In the genomic region with DNA sequence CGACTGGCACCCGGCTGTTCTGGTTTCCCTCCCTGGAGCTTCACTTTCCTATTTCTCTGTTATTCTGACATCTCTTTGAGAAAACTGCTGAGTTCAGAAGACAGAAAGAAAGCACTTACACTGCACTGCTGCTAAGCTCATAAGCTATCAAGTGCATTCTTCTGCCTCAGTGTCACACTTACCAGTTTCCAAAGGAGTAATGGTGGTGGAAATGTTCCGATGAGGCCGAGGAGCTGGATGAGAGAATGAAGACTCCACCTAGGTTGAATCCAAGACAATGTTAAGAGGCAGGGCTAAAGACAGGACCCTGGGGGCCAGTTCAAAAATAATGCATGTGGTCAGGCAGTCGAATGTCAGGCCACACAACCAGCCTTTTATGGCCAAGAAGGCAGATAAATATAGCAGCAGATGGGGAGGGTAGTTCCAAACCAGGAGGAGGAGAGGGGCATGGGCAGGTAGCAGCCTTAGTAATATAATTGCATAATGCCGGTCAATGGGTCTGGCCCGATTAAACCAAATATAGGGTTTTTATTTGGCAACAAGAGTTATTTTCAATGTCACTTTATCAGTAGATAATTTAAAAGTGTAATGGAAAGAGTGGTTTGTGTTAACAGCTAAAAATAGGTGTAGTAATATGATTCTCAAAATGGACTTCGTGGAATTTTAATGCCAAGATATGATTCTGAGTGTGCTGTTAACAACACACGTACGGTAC, we compare ENCODE assay signal across 13 cellular contexts. TPM values are rescaled to one million over a fixed set of nuclear protein-coding genes. Genes with fewer than 3 reads are reported as not detected.
A peak's percentile ranks its signal among the peaks of the same experiment; 100 is the strongest.
DNase-seq lines count a peak whose midpoint lies in the region; ATAC-seq and TF ChIP-seq lines count a peak whose summit lies in the region.
"Had no signal": no experiment of that assay in that cellular context is flagged by ENCODE, and none has a peak within 500 bp of the region (broad histone marks: within the 10 kb centered on the region; RNA-seq: fewer than 3 reads in every experiment).

MYOM1 (minus strand) TSS at position 348 of the 715 bp plus-strand sequence. CDS start 4,745 bp downstream, outside the sequence.

- H3K27ac ChIP-seq in gastroesophageal sphincter, result peak within 1 kb of the TSS; percentile 77 to 95 (median 82)
- peak within 1 kb of the TSS; percentile 7 for H3K27ac ChIP-seq in smooth muscle cell (ENCODE audit: low read depth)

- no peak for TF ChIP-seq POLR2A in gastroesophageal sphincter (IDR thresholded peaks at IDR 0.05)

- H3K4me2 ChIP-seq in smooth muscle cell, result peak within 1 kb of the TSS; percentile 48

- H3K27ac Mint-ChIP-seq in T-helper 17 cell, result peak within 1 kb of the TSS; percentile 72
- H3K27ac Mint-ChIP-seq: activated naive CD8-positive, alpha-beta T cell treated with anti-CD3 and anti-CD28 coated beads, Interleukin-2, amount 10 ng/mL, durations not matched to agents 7 days and 5 days had no signal

- H3F3A ChIP-seq in smooth muscle cell (ENCODE audit: low read depth), result no peaks in the 10 kb centered on the region

- no peak for TF ChIP-seq EP300 in gastroesophageal sphincter (IDR thresholded peaks at IDR 0.05)

- H3K4me3 Mint-ChIP-seq in T-helper 17 cell, result peak within 1 kb of the TSS; percentile 43
- H3K4me3 Mint-ChIP-seq: activated naive CD8-positive, alpha-beta T cell treated with anti-CD3 and anti-CD28 coated beads, Interleukin-2, amount 10 ng/mL, durations not matched to agents 7 days and 5 days had no signal

- 29 to 30% methylated on average over 8 to 10 of the region's 10 CpGs for WGBS in gastroesophageal sphincter (ENCODE audit: low coverage in 1 of 2), 2 donors
- 60% methylated on average over 10 of the region's 10 CpGs for WGBS in smooth muscle cell (ENCODE audit: low lambda C conversion rate)

- H3K4me1 ChIP-seq in gastroesophageal sphincter (peaks cover 0 to 32% (median 3%) of the 10 kb centered on the region in 3 donors), mucosa of stomach (ENCODE audit: control insufficient read depth, insufficient read depth, low read length) (peaks cover 39% of the 10 kb centered on the region), smooth muscle cell (ENCODE audit: low read depth) (no peaks in the 10 kb centered on the region)

- no peaks in the 10 kb centered on the region for H3K79me2 ChIP-seq in smooth muscle cell (ENCODE audit: low read depth)

- no peaks in the 10 kb centered on the region for H3K9me3 ChIP-seq in T-helper 17 cell (ENCODE audit: control insufficient read depth, low read length, poor library complexity, severe bottlenecking)
- no peaks in the 10 kb centered on the region for H3K9me3 ChIP-seq in gastroesophageal sphincter
- no peaks in the 10 kb centered on the region for H3K9me3 ChIP-seq in mucosa of stomach (ENCODE audit: control insufficient read depth, low read length)
- H3K9me3 ChIP-seq in smooth muscle cell (replicated peaks; ENCODE audit: low read depth), result no peaks in the 10 kb centered on the region

- TF ChIP-seq CTCF in gastroesophageal sphincter (IDR thresholded peaks at IDR 0.05) (no peak), smooth muscle cell (IDR thresholded peaks at IDR 0.05; ENCODE audit: borderline replicate concordance, insufficient read depth, poor library complexity, severe bottlenecking) (no peak)

- H3K36me3 ChIP-seq in gastroesophageal sphincter (peaks cover 0 to 7% of the 10 kb centered on the region in 2 donors), mucosa of stomach (ENCODE audit: control insufficient read depth, insufficient read depth, low read length) (no peaks in the 10 kb centered on the region), smooth muscle cell (ENCODE audit: low read depth) (no peaks in the 10 kb centered on the region)

- H4K20me1 ChIP-seq in smooth muscle cell (ENCODE audit: low read depth), result no peaks in the 10 kb centered on the region

- no peak for ATAC-seq in T-helper 17 cell
- ATAC-seq in gastroesophageal sphincter, result peak; percentile 37
- no peak for ATAC-seq in HG02885 (IDR thresholded peaks at IDR 0.05; ENCODE audit: poor library complexity, unreplicated experiment)
- no peak for ATAC-seq in GM21381 (IDR thresholded peaks at IDR 0.05; ENCODE audit: unreplicated experiment)
- ATAC-seq: GM12878 had no signal

- H3K9ac ChIP-seq in mucosa of stomach (ENCODE audit: low read length), result peak within 1 kb of the TSS; percentile 36
- H3K9ac ChIP-seq in smooth muscle cell (ENCODE audit: low read depth), result no peak within 1 kb of the TSS

- H2AFZ ChIP-seq in smooth muscle cell (ENCODE audit: low read depth), result peak within 1 kb of the TSS; percentile 50
- H2AFZ ChIP-seq: PC-9 had no signal

- peaks cover 3% of the 10 kb centered on the region for H3K36me3 Mint-ChIP-seq in T-helper 17 cell (ENCODE audit: low read depth)
- H3K36me3 Mint-ChIP-seq: activated naive CD8-positive, alpha-beta T cell treated with anti-CD3 and anti-CD28 coated beads, Interleukin-2, amount 10 ng/mL, durations not matched to agents 7 days and 5 days had no signal

- DNase-seq in T-helper 17 cell (no peak), smooth muscle cell (lab: John Stamatoyannopoulos, UW; ENCODE audit: unreplicated experiment) (no peak), DMS53 treated with DMSO at 0.1 percent for 48 hours (lab: John Stamatoyannopoulos, UW; ENCODE audit: unreplicated experiment) (no peak), AML-193 (lab: John Stamatoyannopoulos, UW) (no peak)
- DNase-seq: activated naive CD8-positive, alpha-beta T cell treated with anti-CD3 and anti-CD28 coated beads, Interleukin-2, amount 10 ng/mL, durations not matched to agents 7 days and 5 days; DND-41; effector memory CD4-positive, alpha-beta T cell; PC-9 had no signal

- H3K4me3 ChIP-seq in gastroesophageal sphincter (peak within 1 kb of the TSS; percentile 49 to 75), mucosa of stomach (ENCODE audit: low read length) (no peak within 1 kb of the TSS), smooth muscle cell (no peak within 1 kb of the TSS)
- H3K4me3 ChIP-seq: GM12878, PC-9 had no signal

- H3K27me3 ChIP-seq in gastroesophageal sphincter (no peaks in the 10 kb centered on the region), mucosa of stomach (ENCODE audit: control insufficient read depth, insufficient read depth, low read length) (no peaks in the 10 kb centered on the region), smooth muscle cell (ENCODE audit: low read depth) (no peaks in the 10 kb centered on the region)

- H3K27me3 Mint-ChIP-seq in T-helper 17 cell, result no peaks in the 10 kb centered on the region

- peaks cover 12% of the 10 kb centered on the region for H3K4me1 Mint-ChIP-seq in T-helper 17 cell
- H3K4me1 Mint-ChIP-seq: activated naive CD8-positive, alpha-beta T cell treated with anti-CD3 and anti-CD28 coated beads, Interleukin-2, amount 10 ng/mL, durations not matched to agents 7 days and 5 days had no signal

RNA-seq across cellular contexts. Expression of gene MYOM1, which starts in this region (rescaled TPM):
- total RNA-seq in T-helper 17 cell, result 1 to 10 TPM in 1 of 2 donors, under 1 TPM in 1; 0.92 to 3.2 TPM
- total RNA-seq in gastroesophageal sphincter, result 10 to 100 TPM; 14.8 to 37.6 (median 24.6) TPM
- total RNA-seq in smooth muscle cell, result 0.40 and 0.54 TPM in 2 replicates
- polyA plus RNA-seq in smooth muscle cell, result 0.20 and 0.87 TPM in 2 replicates

Comparison
In these comparisons a context has a peak if more than half of its experiments do, and no peak if none do; other contexts are left out.
1. H3K4me3 ChIP-seq: peak in gastroesophageal sphincter (2 of 2); none in mucosa of stomach (single experiment) and smooth muscle cell (single experiment).